Comparison of ENCODE assay signal across 21 cellular contexts in genomic region chr10:80700760-80701444, GRCh38.
"Had no signal": no experiment of that assay in that cellular context is flagged by ENCODE, and none has a peak within 500 bp of the region (broad histone marks: within the 10 kb centered on the region; RNA-seq: fewer than 3 reads in every experiment).

No MANE protein-coding gene starts in this region.

- H3K36me3 Mint-ChIP-seq: activated CD4-positive, alpha-beta memory T cell treated with anti-CD3 and anti-CD28 coated beads for 36 hours; activated naive CD4-positive, alpha-beta T cell treated with anti-CD3 and anti-CD28 coated beads, Interleukin-2, amount 10 ng/mL, durations not matched to agents 7 days and 5 days; activated naive CD8-positive, alpha-beta T cell treated with anti-CD3 and anti-CD28 coated beads for 36 hours had no signal

- H3K27ac Mint-ChIP-seq: activated CD4-positive, alpha-beta memory T cell treated with anti-CD3 and anti-CD28 coated beads for 36 hours; activated CD4-positive, alpha-beta T cell treated with anti-CD3 and anti-CD28 coated beads, Interleukin-2, amount 10 ng/mL, durations not matched to agents 7 days and 5 days; activated naive CD4-positive, alpha-beta T cell treated with anti-CD3 and anti-CD28 coated beads, Interleukin-2, amount 10 ng/mL, durations not matched to agents 7 days and 5 days; activated naive CD8-positive, alpha-beta T cell treated with anti-CD3 and anti-CD28 coated beads for 36 hours; activated T-cell treated with anti-CD3 and anti-CD28 coated beads, Interleukin-2, amount 50 U/mL, for 72 hours; activated T-helper 2 cell treated with anti-CD3 and anti-CD28 coated beads, Interferon-gamma antibody, Interleukin-2, Interleukin-4, amounts not matched to agents 10 μg/mL and 5 μg/mL and 100 μg/mL, durations not matched to agents 14 hours and 24 hours and 36 hours had no signal

- DNase-seq: activated CD4-positive, alpha-beta memory T cell treated with anti-CD3 and anti-CD28 coated beads for 36 hours; activated CD4-positive, alpha-beta T cell treated with anti-CD3 and anti-CD28 coated beads, Interleukin-2, amount 10 ng/mL, durations not matched to agents 7 days and 5 days; activated CD4-positive, CD25-positive, alpha-beta regulatory T cell; activated CD8-positive, alpha-beta memory T cell treated with anti-CD3 and anti-CD28 coated beads for 24 hours; activated gamma-delta T cell treated with Interleukin-2 at 50 U/mL for 16 hours; activated naive CD4-positive, alpha-beta T cell treated with anti-CD3 and anti-CD28 coated beads, Interleukin-2, amount 10 ng/mL, durations not matched to agents 7 days and 5 days; activated naive CD8-positive, alpha-beta T cell treated with anti-CD3 and anti-CD28 coated beads for 36 hours; activated T-cell treated with anti-CD3 and anti-CD28 coated beads, Interleukin-2, amount 50 U/mL, for 72 hours; brain microvascular endothelial cell; Kasumi-1; KBM-7; NCI-H1930; NCI-H2171; NCI-H345; NCI-H510A; Peyer's patch; Right ventricle myocardium superior; SJCRH30; SK-N-SH; T-helper 1 cell had no signal

- H3K4me1 Mint-ChIP-seq: activated CD4-positive, alpha-beta T cell treated with anti-CD3 and anti-CD28 coated beads, Interleukin-2, amount 10 ng/mL, durations not matched to agents 7 days and 5 days; activated naive CD4-positive, alpha-beta T cell treated with anti-CD3 and anti-CD28 coated beads, Interleukin-2, amount 10 ng/mL, durations not matched to agents 7 days and 5 days; activated naive CD8-positive, alpha-beta T cell treated with anti-CD3 and anti-CD28 coated beads for 36 hours had no signal

- ATAC-seq: activated T-cell treated with anti-CD3 and anti-CD28 coated beads, Interleukin-2, amount 50 U/mL, for 72 hours had no signal

- H3K27me3 Mint-ChIP-seq: activated CD4-positive, alpha-beta T cell treated with anti-CD3 and anti-CD28 coated beads, Interleukin-2, amount 10 ng/mL, durations not matched to agents 7 days and 5 days had no signal

- H3K4me3 Mint-ChIP-seq: activated CD4-positive, alpha-beta memory T cell treated with anti-CD3 and anti-CD28 coated beads for 36 hours; activated CD4-positive, alpha-beta T cell treated with anti-CD3 and anti-CD28 coated beads, Interleukin-2, amount 10 ng/mL, durations not matched to agents 7 days and 5 days; activated naive CD4-positive, alpha-beta T cell treated with anti-CD3 and anti-CD28 coated beads, Interleukin-2, amount 10 ng/mL, durations not matched to agents 7 days and 5 days; activated naive CD8-positive, alpha-beta T cell treated with anti-CD3 and anti-CD28 coated beads for 36 hours; activated T-cell treated with anti-CD3 and anti-CD28 coated beads, Interleukin-2, amount 50 U/mL, for 72 hours had no signal

- H3K9me3 Mint-ChIP-seq: activated CD4-positive, alpha-beta memory T cell treated with anti-CD3 and anti-CD28 coated beads for 36 hours; activated CD4-positive, alpha-beta T cell treated with anti-CD3 and anti-CD28 coated beads, Interleukin-2, amount 10 ng/mL, durations not matched to agents 7 days and 5 days; activated naive CD4-positive, alpha-beta T cell treated with anti-CD3 and anti-CD28 coated beads, Interleukin-2, amount 10 ng/mL, durations not matched to agents 7 days and 5 days; activated naive CD8-positive, alpha-beta T cell treated with anti-CD3 and anti-CD28 coated beads for 36 hours; activated T-cell treated with anti-CD3 and anti-CD28 coated beads, Interleukin-2, amount 50 U/mL, for 72 hours; activated T-helper 2 cell treated with anti-CD3 and anti-CD28 coated beads, Interferon-gamma antibody, Interleukin-2, Interleukin-4, amounts not matched to agents 10 μg/mL and 5 μg/mL and 100 μg/mL, durations not matched to agents 14 hours and 24 hours and 36 hours had no signal
